ENCODE assay signal across 24 cellular contexts in the genomic region with DNA sequence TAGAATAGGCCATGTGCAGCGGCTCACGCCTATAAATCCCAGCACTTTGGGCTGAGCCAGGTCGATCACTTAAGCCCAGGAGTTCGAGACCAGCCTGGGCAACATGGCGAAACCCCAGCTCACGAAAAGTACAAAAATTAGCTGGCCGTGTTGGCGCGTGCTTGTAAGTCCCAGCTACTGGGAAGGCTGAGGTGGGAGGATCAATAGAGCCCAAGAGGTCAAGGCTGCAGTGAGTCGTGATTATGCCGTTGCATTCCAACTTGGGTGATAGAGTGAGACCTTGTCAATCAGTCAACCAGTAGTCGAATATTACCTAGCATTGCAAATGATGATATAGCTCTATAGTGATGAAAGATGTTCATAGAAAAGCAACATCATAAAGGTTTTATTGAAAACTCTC. TPM values are rescaled to one million over a fixed set of nuclear protein-coding genes. Genes with fewer than 3 reads are reported as not detected.
DNase-seq lines count a peak whose midpoint lies in the region; ATAC-seq, FAIRE-seq and TF ChIP-seq lines count a peak whose summit lies in the region.
"Had no signal": no experiment of that assay in that cellular context is flagged by ENCODE, and none has a peak within 500 bp of the region (broad histone marks: within the 10 kb centered on the region; RNA-seq: fewer than 3 reads in every experiment).

No MANE protein-coding gene starts in this region.

- H3K79me2 ChIP-seq in GM23338 (replicated peaks; ENCODE audit: insufficient read depth), result no peaks in the 10 kb centered on the region; the same call in 1 of the 2 replicates

- H3K4me3 Mint-ChIP-seq in GM23338, result no peak overlapping the region
- H3K4me3 Mint-ChIP-seq: B cell; CD4-positive, alpha-beta T cell; CD8-positive, alpha-beta T cell had no signal

- H3K4me2 ChIP-seq in GM23338, result no peak overlapping the region
- H3K4me2 ChIP-seq: BLaER1 treated with 17β-estradiol and CSF1 and Interleukin-3, amounts not matched to agents 10 nM and 100 nM had no signal

- no peaks in the 10 kb centered on the region for H3K27me3 Mint-ChIP-seq in GM23338 (ENCODE audit: insufficient read depth, low read depth, poor library complexity)
- H3K27me3 Mint-ChIP-seq: B cell; CD4-positive, alpha-beta T cell had no signal

- H3K36me3 ChIP-seq in GM23338 (ENCODE audit: insufficient read depth) (peaks cover 7% of the 10 kb centered on the region), kidney (ENCODE audit: control insufficient read depth in 1 of 2, insufficient read depth in 2 of 2, low read length in 2 of 2) (peaks cover 11% of the 10 kb centered on the region in 2 donors)

- peaks cover 31% of the 10 kb centered on the region for H3K36me3 Mint-ChIP-seq in GM23338 (ENCODE audit: low read depth)

- H3K9me3 ChIP-seq in kidney (ENCODE audit: control insufficient read depth in 1 of 2, low read length in 2 of 2), result no peaks in the 10 kb centered on the region
- H3K9me3 ChIP-seq: BLaER1 treated with 17β-estradiol and CSF1 and Interleukin-3, amounts not matched to agents 10 nM and 100 nM; Caco-2 had no signal

- in situ Hi-C loops in ACHN (cut with HindIII; ENCODE audit: low pct_ligation_motif_present, low pct_unique_long_range_greater_than_20kb, low sequenced_read_pairs), result no loop called here

- no peak overlapping the region for H2AFZ ChIP-seq in GM23338

- 0 out of 2 replicates have a peak, but pooled peaks cover under 1% of the 10 kb centered on the region for H4K20me1 ChIP-seq in GM23338 (replicated peaks; ENCODE audit: insufficient read depth)

- FAIRE-seq in kidney (lab: Jason Lieb, UNC), result no peak
- FAIRE-seq: D721Med, GM12878, GM12892, GM18507 had no signal

- ATAC-seq in GM23338, result no peak
- ATAC-seq: CD8-positive, alpha-beta T cell; GM12878 had no signal

- peak; percentile 38 for DNase-seq in ACHN
- DNase-seq in GM23338 (ENCODE audit: low spot score), result no peak
- DNase-seq in epithelial cell of esophagus (ENCODE audit: low read depth), result peak; percentile 2
- peak; percentile 9 for DNase-seq in renal cortical epithelial cell (ENCODE audit: low read depth)
- DNase-seq in iPS-NIHi7 (ENCODE audit: extremely low spot score), result no peak
- no peak for DNase-seq in kidney
- no peak for DNase-seq in DMS53 (lab: John Stamatoyannopoulos, UW)
- DNase-seq: 8988T; AML-193; Caco-2; Calu3; CD4-positive, alpha-beta T cell; CD8-positive, alpha-beta T cell; DMS79; DND-41; EL; GDM1 had no signal

- TF ChIP-seq CTCF in GM23338 (conservative IDR thresholded peaks at IDR 0.05; ENCODE audit: low read depth in 2 of 2) (no peak), epithelial cell of esophagus (IDR thresholded peaks at IDR 0.05; ENCODE audit: insufficient read depth, low read depth, low read length, missing control alignments) (no peak), kidney (IDR thresholded peaks at IDR 0.05; ENCODE audit: borderline replicate concordance, extremely low read depth, insufficient read depth) (no peak)

- intact Hi-C loops in kidney (cut with DNase I), result no loop called here

- H3K9ac ChIP-seq in kidney (ENCODE audit: low read length in 2 of 2), result no peak overlapping the region
- H3K9ac ChIP-seq: BLaER1 treated with 17β-estradiol and CSF1 and Interleukin-3, amounts not matched to agents 10 nM and 100 nM had no signal

- no peaks in the 10 kb centered on the region for H3K9me3 Mint-ChIP-seq in GM23338
- H3K9me3 Mint-ChIP-seq: CD4-positive, alpha-beta T cell; CD8-positive, alpha-beta T cell had no signal

- no peaks in the 10 kb centered on the region for H3K4me1 Mint-ChIP-seq in GM23338

- no peaks in the 10 kb centered on the region for H3K4me1 ChIP-seq in GM23338 (ENCODE audit: insufficient read depth)
- no peaks in the 10 kb centered on the region for H3K4me1 ChIP-seq in kidney (ENCODE audit: control insufficient read depth in 1 of 2, insufficient read depth in 1 of 2, low read depth in 1 of 2, low read length in 2 of 2)
- H3K4me1 ChIP-seq: Caco-2 had no signal

- no peak overlapping the region for H3K27ac Mint-ChIP-seq in GM23338
- H3K27ac Mint-ChIP-seq: B cell; CD4-positive, alpha-beta T cell; CD8-positive, alpha-beta T cell had no signal

- H3K27me3 ChIP-seq in GM23338 (ENCODE audit: insufficient read depth), result no peaks in the 10 kb centered on the region
- H3K27me3 ChIP-seq: BLaER1 treated with 17β-estradiol and CSF1 and Interleukin-3, amounts not matched to agents 10 nM and 100 nM had no signal

- peak overlapping the region; percentile 45; the same call in 1 of the 2 replicates for H3K27ac ChIP-seq in GM23338 (ENCODE audit: low read depth)
- no peak overlapping the region for H3K27ac ChIP-seq in kidney (ENCODE audit: low read depth in 2 of 2, low read length in 2 of 2)
- H3K27ac ChIP-seq: BLaER1 treated with 17β-estradiol and CSF1 and Interleukin-3, amounts not matched to agents 10 nM and 100 nM; C4-2B had no signal

- H3K9me2 ChIP-seq in GM23338 (ENCODE audit: insufficient read depth), result no peaks in the 10 kb centered on the region

- no peak overlapping the region for H3K4me3 ChIP-seq in GM23338
- H3K4me3 ChIP-seq in epithelial cell of esophagus (ENCODE audit: low read length), result no peak overlapping the region
- H3K4me3 ChIP-seq in kidney (ENCODE audit: low read length in 2 of 2), result no peak overlapping the region
- H3K4me3 ChIP-seq: BLaER1 treated with 17β-estradiol and CSF1 and Interleukin-3, amounts not matched to agents 10 nM and 100 nM; GM12878 had no signal

- no peaks in the 10 kb centered on the region for H3F3A ChIP-seq in GM23338 (replicated peaks; ENCODE audit: low read depth)

TF ChIP-seq in GM23338, 12 proteins besides CTCF, POLR2A, EP300 and RAD21 (continues in another document):
- TF ChIP-seq ZNF331 (CRISPR knock-in tag; IDR thresholded peaks at IDR 0.05; ENCODE audit: low read depth), result no peak
- TF ChIP-seq EZH2phosphoT487 (IDR thresholded peaks at IDR 0.05; ENCODE audit: unreplicated experiment), result no peak
- TF ChIP-seq EZH2 (IDR thresholded peaks at IDR 0.05; ENCODE audit: low read depth, unreplicated experiment), result no peak
- TF ChIP-seq JUNB (IDR thresholded peaks at IDR 0.05; ENCODE audit: unreplicated experiment), result no peak
- no peak for TF ChIP-seq POLR2AphosphoS5 (IDR thresholded peaks at IDR 0.05; ENCODE audit: low read depth)
- no peak for TF ChIP-seq STAT1 (IDR thresholded peaks at IDR 0.05; ENCODE audit: unreplicated experiment)
- TF ChIP-seq CREB1 (CRISPR knock-in tag; IDR thresholded peaks at IDR 0.05; ENCODE audit: low read depth), result no peak

RNA-seq across cellular contexts. Expression of gene USP8, which starts 51.9 kb away (rescaled TPM):
- 60.3 and 64.8 TPM in 2 replicates for total RNA-seq in GM23338 (2014; rRNA removed; shearing (Covaris generic))
- polyA plus RNA-seq in GM23338 (2016; fragmentation: Nextera tagmentation; extraction: Ambion mirVana) (50.0 and 68.6 TPM in 2 replicates), kidney (ENCODE audit: insufficient read depth, low read depth, low replicate concordance) (26.8 TPM)
- total RNA-seq in renal cortical epithelial cell (54.4 and 83.1 TPM in 2 replicates), kidney (72.4 TPM)

Comparison
In these comparisons a context has a peak if more than half of its experiments do, and no peak if none do; other contexts are left out.
1. DNase-seq: peak in ACHN (single experiment), epithelial cell of esophagus (single experiment) and renal cortical epithelial cell (single experiment); none in GM23338 (single experiment), iPS-NIHi7 (single experiment), kidney (single experiment) and DMS53 (single experiment).